Comparison of ENCODE assay signal across 1 cellular context in genomic region chr3:107103786-107104185, GRCh38.
TF ChIP-seq lines count a peak whose summit lies in the region.

No MANE protein-coding gene starts in this region.

TF ChIP-seq in HepG2, 621 proteins besides CTCF, POLR2A, EP300 and RAD21:
- TF ChIP-seq, protein P1, sequence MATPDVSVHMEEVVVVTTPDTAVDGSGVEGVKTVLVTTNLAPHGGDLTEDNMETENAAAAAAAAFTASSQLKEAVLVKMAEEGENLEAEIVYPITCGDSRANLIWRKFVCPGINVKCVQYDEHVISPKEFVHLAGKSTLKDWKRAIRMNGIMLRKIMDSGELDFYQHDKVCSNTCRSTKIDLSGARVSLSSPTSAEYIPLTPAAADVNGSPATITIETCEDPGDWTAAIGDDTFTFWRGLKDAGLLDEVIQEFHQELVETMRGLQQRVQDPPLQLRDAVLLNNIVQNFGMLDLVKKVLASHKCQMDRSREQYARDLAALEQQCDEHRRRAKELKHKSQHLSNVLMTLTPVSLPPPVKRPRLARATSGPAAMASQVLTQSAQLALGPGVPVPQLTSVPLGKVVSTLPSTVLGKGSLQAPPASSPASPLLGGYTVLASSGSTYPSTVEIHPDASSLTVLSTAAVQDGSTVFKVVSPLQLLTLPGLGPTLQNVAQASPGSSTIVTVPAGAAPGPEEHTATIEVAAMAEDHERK (CRISPR knock-in tag; IDR thresholded peaks at IDR 0.05; ENCODE audit: low read depth) = no peak
- TF ChIP-seq KDM4B (CRISPR knock-in tag; IDR thresholded peaks at IDR 0.05) (no peak), HNF4G (IDR thresholded peaks at IDR 0.05; ENCODE audit: borderline replicate concordance, low read depth, low read length) (no peak), HNF4G (CRISPR knock-in tag; IDR thresholded peaks at IDR 0.05; ENCODE audit: borderline replicate concordance, low read depth) (no peak), PTBP1 (IDR thresholded peaks at IDR 0.05; ENCODE audit: low read depth, low read length, poor library complexity, severe bottlenecking) (no peak), ZNF264 (CRISPR knock-in tag; IDR thresholded peaks at IDR 0.05) (no peak), KLF11 (CRISPR knock-in tag; IDR thresholded peaks at IDR 0.05) (no peak), ZNF331 (CRISPR knock-in tag; IDR thresholded peaks at IDR 0.05) (peak; percentile 98), REL (CRISPR knock-in tag; conservative IDR thresholded peaks at IDR 0.05) (no peak), CBFB (CRISPR knock-in tag; IDR thresholded peaks at IDR 0.05) (no peak)
TF ChIP-seq in HepG2: peak in this region for 1.
